9 cellular contexts compared by ENCODE assay signal in the genomic region with DNA sequence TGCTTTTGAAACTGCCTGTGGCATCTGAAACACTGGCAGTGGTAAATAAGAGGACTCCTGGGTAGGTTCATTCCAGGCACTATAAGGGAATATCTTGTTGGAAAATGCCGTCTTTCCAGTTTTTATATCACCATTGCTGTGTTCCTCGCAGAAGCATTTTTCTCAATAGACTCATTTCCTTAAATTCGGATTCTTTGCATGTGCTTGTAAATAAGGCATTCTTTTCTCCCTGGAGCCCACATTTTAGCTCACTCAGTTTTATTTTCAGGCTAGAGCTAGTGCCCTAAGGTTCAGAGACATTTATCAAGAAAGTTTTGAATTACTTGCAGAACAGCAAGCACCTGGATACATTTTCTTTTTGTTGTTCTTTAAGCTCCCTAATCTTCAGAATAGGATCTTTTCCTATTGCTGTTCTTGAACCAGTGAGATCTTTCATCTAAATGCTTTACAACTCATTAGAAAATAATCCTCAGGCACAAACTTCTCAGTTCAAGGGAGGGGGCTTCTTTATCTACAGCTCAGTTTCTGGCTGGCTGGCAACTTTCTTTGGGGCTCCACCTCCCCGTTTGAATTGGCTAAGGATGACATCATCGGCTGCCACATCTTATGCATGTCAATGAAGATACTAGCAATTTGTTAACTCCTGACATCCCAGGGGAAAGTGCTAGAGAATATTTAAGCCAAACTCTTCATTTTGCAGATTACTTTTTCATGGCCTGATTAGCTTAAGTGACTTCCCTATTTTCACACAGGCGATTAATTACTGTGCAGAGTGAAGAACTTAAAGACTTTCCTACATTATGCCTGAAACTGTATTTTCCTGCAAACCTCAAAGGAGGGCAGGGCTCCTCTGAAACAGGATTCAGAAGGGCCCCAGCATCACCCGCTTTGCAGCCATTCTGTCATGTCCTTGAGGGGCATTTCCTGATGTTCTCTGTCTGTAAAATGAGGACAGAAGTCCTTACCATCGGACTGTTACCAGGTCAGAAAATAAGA.
DNase-seq lines count a peak whose midpoint lies in the region; ATAC-seq and TF ChIP-seq lines count a peak whose summit lies in the region.
"Had no signal": no experiment of that assay in that cellular context is flagged by ENCODE, and none has a peak within 500 bp of the region (broad histone marks: within the 10 kb centered on the region; RNA-seq: fewer than 3 reads in every experiment).

No MANE protein-coding gene starts in this region.

- H3K4me2 ChIP-seq in neural progenitor cell: peak overlapping the region; percentile 65

- H2AFZ ChIP-seq in neural progenitor cell (replicated peaks): peak overlapping the region; percentile 32

- H3K27me3 Mint-ChIP-seq in neural progenitor cell (ENCODE audit: insufficient read depth, low read depth) (no peaks in the 10 kb centered on the region), progenitor cell of endocrine pancreas (no peaks in the 10 kb centered on the region)

- H3K4me1 Mint-ChIP-seq in neural progenitor cell (peaks cover 69% of the 10 kb centered on the region), progenitor cell of endocrine pancreas (ENCODE audit: low read depth) (peaks cover 25% of the 10 kb centered on the region)

- H3K9me3 Mint-ChIP-seq in neural progenitor cell (peaks cover 2% of the 10 kb centered on the region), progenitor cell of endocrine pancreas (ENCODE audit: low read depth) (no peaks in the 10 kb centered on the region)

- peaks cover 5% of the 10 kb centered on the region for H3K36me3 Mint-ChIP-seq in neural progenitor cell
- H3K36me3 Mint-ChIP-seq in progenitor cell of endocrine pancreas (ENCODE audit: insufficient read depth): no peaks in the 10 kb centered on the region

- ATAC-seq in HG02885 (IDR thresholded peaks at IDR 0.05; ENCODE audit: poor library complexity, unreplicated experiment) (no peak), HG03432 (IDR thresholded peaks at IDR 0.05; ENCODE audit: unreplicated experiment) (no peak)

- H3F3A ChIP-seq in neural progenitor cell (ENCODE audit: low read depth): no peaks in the 10 kb centered on the region

- no peak for TF ChIP-seq POLR2A in NB4 (IDR thresholded peaks at IDR 0.05; ENCODE audit: extremely low read depth, insufficient read length)

- H3K36me3 ChIP-seq in neural progenitor cell: no peaks in the 10 kb centered on the region

- H3K27me3 ChIP-seq in neural progenitor cell: no peaks in the 10 kb centered on the region

- H3K27ac Mint-ChIP-seq in neural progenitor cell (peak overlapping the region; percentile 93), progenitor cell of endocrine pancreas (no peak overlapping the region)

- no peaks in the 10 kb centered on the region for H3K79me2 ChIP-seq in neural progenitor cell (ENCODE audit: low read depth)

- no peaks in the 10 kb centered on the region for H4K20me1 ChIP-seq in neural progenitor cell (ENCODE audit: low read depth)

- DNase-seq in EH (ENCODE audit: low read depth): peak; percentile 84
- DNase-seq in NB4 (ENCODE audit: low read depth): peak; percentile 5
- peak; percentile 79 for DNase-seq in ecto neural progenitor cell (ENCODE audit: low spot score)
- DNase-seq in neural progenitor cell (ENCODE audit: low spot score): peak; percentile 83
- DNase-seq in OCI-M2 (lab: John Stamatoyannopoulos, UW; ENCODE audit: unreplicated experiment): no peak
- no peak for DNase-seq in progenitor cell of endocrine pancreas (ENCODE audit: low spot score, unreplicated experiment)
- DNase-seq: occipital lobe had no signal

- TF ChIP-seq CTCF in NB4 (IDR thresholded peaks at IDR 0.05; ENCODE audit: low read depth, low read length): no peak
- no peak for TF ChIP-seq CTCF in neural progenitor cell (IDR thresholded peaks at IDR 0.05)
- no peak for TF ChIP-seq CTCF in progenitor cell of endocrine pancreas (IDR thresholded peaks at IDR 0.05; ENCODE audit: unreplicated experiment)

- peaks cover 22% of the 10 kb centered on the region for H3K4me1 ChIP-seq in neural progenitor cell

- H3K9me3 ChIP-seq in neural progenitor cell (ENCODE audit: low read depth): no peaks in the 10 kb centered on the region

- H3K4me3 ChIP-seq in NB4 (ENCODE audit: low read depth, low read length) (no peak overlapping the region), neural progenitor cell (no peak overlapping the region)

- H3K4me3 Mint-ChIP-seq in neural progenitor cell (peak overlapping the region; percentile 57), progenitor cell of endocrine pancreas (ENCODE audit: low read depth) (no peak overlapping the region)

- H3K9ac ChIP-seq in neural progenitor cell: no peak overlapping the region

- no peak overlapping the region for H3K27ac ChIP-seq in neural progenitor cell

Comparison
In these comparisons a context has a peak if more than half of its experiments do, and no peak if none do; other contexts are left out.
1. DNase-seq: peak in EH (single experiment), NB4 (single experiment), ecto neural progenitor cell (single experiment) and neural progenitor cell (single experiment); none in OCI-M2 (single experiment) and progenitor cell of endocrine pancreas (single experiment).